Comparison of ENCODE assay signal across 12 cellular contexts in genomic region chr5:150490754-150491153, GRCh38. TPM values are rescaled to one million over a fixed set of nuclear protein-coding genes. Genes with fewer than 3 reads are reported as not detected.
A peak's percentile ranks its signal among the peaks of the same experiment; 100 is the strongest.
DNase-seq lines count a peak whose midpoint lies in the region; ATAC-seq, FAIRE-seq and TF ChIP-seq lines count a peak whose summit lies in the region.
"Had no signal": no experiment of that assay in that cellular context is flagged by ENCODE, and none has a peak within 500 bp of the region (broad histone marks: within the 10 kb centered on the region; RNA-seq: fewer than 3 reads in every experiment).

No MANE protein-coding gene starts in this region.

- H3K27ac ChIP-seq in H1 (ENCODE audit: low read depth, low read length), result no peak overlapping the region
- no peak overlapping the region for H3K27ac ChIP-seq in SJCRH30
- H3K27ac ChIP-seq in CD4-positive, alpha-beta T cell (ENCODE audit: low read depth, low read length), result no peak overlapping the region
- H3K27ac ChIP-seq: SJSA1 had no signal

- DNase-seq in AG10803 (ENCODE audit: low read depth), result no peak
- DNase-seq in MG63, result peak; percentile 57
- DNase-seq in H1 (ENCODE audit: low read depth in 1 of 2, low spot score in 2 of 2), result no peak
- peak; percentile 22 for DNase-seq in pons (ENCODE audit: low spot score)
- DNase-seq in SJCRH30, result no peak
- no peak for DNase-seq in stimulated activated naive CD8-positive, alpha-beta T cell treated with anti-CD3 and anti-CD28 coated beads, Interleukin-15, Interleukin-2, amounts not matched to agents 100 U/mL and 50 U/mL, for 24 hours
- DNase-seq in CD4-positive, alpha-beta T cell, result no peak
- no peak for DNase-seq in activated CD4-positive, CD25-positive, alpha-beta regulatory T cell treated with anti-CD3 and anti-CD28 coated beads, Interleukin-2, amount 50 U/mL, for 72 hours
- DNase-seq: CD8-positive, alpha-beta memory T cell; NCI-H187 treated with DMSO at 0.1 percent for 48 hours had no signal

- no peak overlapping the region for H4K91ac ChIP-seq in H1 (replicated peaks; ENCODE audit: insufficient read length, low read length)

- H3K56ac ChIP-seq in H1 (replicated peaks; ENCODE audit: insufficient read length, low read depth, low read length), result no peak overlapping the region

- TF ChIP-seq CTCF in AG10803 (conservative IDR thresholded peaks at IDR 0.05; ENCODE audit: low read length) (no peak), H1 (IDR thresholded peaks at IDR 0.05; ENCODE audit: control extremely low read depth in 1 of 3, insufficient read depth in 1 of 3, low read depth in 1 of 3, low read length in 3 of 3) (no peak)
- no peak for TF ChIP-seq CTCF in CD4-positive, alpha-beta T cell (IDR thresholded peaks at IDR 0.05)

- TF ChIP-seq POLR2A in H1 (IDR thresholded peaks at IDR 0.05; ENCODE audit: control extremely low read depth in 1 of 2, low read depth in 2 of 2, low read length in 2 of 2), result no peak

- H4K20me1 ChIP-seq in H1 (replicated peaks in 1 of 2; ENCODE audit: control insufficient read depth in 1 of 2, insufficient read depth in 2 of 2, low read length in 2 of 2), result peaks cover 10 to 27% of the 10 kb centered on the region in 2 experiments

- H4K5ac ChIP-seq in H1 (ENCODE audit: insufficient read length, low read depth, low read length), result no peak overlapping the region

- peaks cover 77% of the 10 kb centered on the region for H3K36me3 ChIP-seq in MG63
- peaks cover 0 to 4% (median 0%) of the 10 kb centered on the region in 4 experiments; a peak in 1 of 8 replicates for H3K36me3 ChIP-seq in H1 (ENCODE audit: control insufficient read depth in 2 of 4, insufficient read depth in 4 of 4, low read length in 3 of 4)
- peaks cover 5% of the 10 kb centered on the region for H3K36me3 ChIP-seq in SJCRH30

- peak overlapping the region; percentile 14 to 21; a peak in 1 of 4 replicates for H3K4me2 ChIP-seq in H1 (ENCODE audit: insufficient read depth in 1 of 2, low read depth in 2 of 2, low read length in 2 of 2)

- H3K18ac ChIP-seq in H1 (ENCODE audit: extremely low read depth, low read length), result no peak overlapping the region

- no peak overlapping the region for H2BK15ac ChIP-seq in H1 (ENCODE audit: low read length)

- peaks cover 21 to 39% (median 34%) of the 10 kb centered on the region in 4 experiments for H3K4me1 ChIP-seq in H1 (replicated peaks in 1 of 4; ENCODE audit: control insufficient read depth in 3 of 4, insufficient read depth in 4 of 4, low read length in 3 of 4)
- H3K4me1 ChIP-seq in SJCRH30, result peaks cover 15% of the 10 kb centered on the region; the same call in 1 of the 2 replicates

- ATAC-seq in stimulated activated naive CD8-positive, alpha-beta T cell treated with anti-CD3 and anti-CD28 coated beads, Interleukin-15, Interleukin-2, amounts not matched to agents 100 U/mL and 50 U/mL, for 24 hours, result no peak
- no peak for ATAC-seq in CD4-positive, alpha-beta T cell (ENCODE audit: poor library complexity)

- H3K27me3 Mint-ChIP-seq in CD4-positive, alpha-beta T cell, result peaks cover 15% of the 10 kb centered on the region

- H3K14ac ChIP-seq in H1 (ENCODE audit: insufficient read length), result no peak overlapping the region

- H2BK20ac ChIP-seq in H1 (ENCODE audit: low read length), result no peak overlapping the region

- WGBS in H1 (ENCODE audit: extremely low coverage in 1 of 2, insufficient coverage in 1 of 2, insufficient read length in 1 of 2, insufficient replicate concordance in 2 of 2, low coverage in 1 of 2, low lambda C conversion rate in 2 of 2, missing lambda C conversion rate in 1 of 2), 2 experiments, result 32% methylated on average over 1 of the region's 1 CpG; no CpG with 5 or more reads in 1 of the 2 experiments

- H3K36me3 Mint-ChIP-seq in CD4-positive, alpha-beta T cell (ENCODE audit: low read depth), result no peaks in the 10 kb centered on the region
- H3K36me3 Mint-ChIP-seq: CD8-positive, alpha-beta memory T cell had no signal

- CTCF ChIA-PET in H1 (lab: Charles Lee; ENCODE audit: partially characterized antibody), result interaction anchor here (0.8 to 32.0 kb wide), 14 partner anchors 2 to 89 kb away, joined by 3 to 571 read pairs (median 8); partner anchors contain the start of gene NDST1
- CTCF ChIA-PET in CD4-positive, alpha-beta T cell (lab: Charles Lee), result no interaction called here

- no peak overlapping the region for H2AFZ ChIP-seq in H1 (ENCODE audit: low read length)

- no peak for TF ChIP-seq RAD21 in H1 (IDR thresholded peaks at IDR 0.05 in 1 of 2, conservative IDR thresholded peaks at IDR 0.05 in 1 of 2; ENCODE audit: low read depth in 2 of 2, low read length in 2 of 2)

- H2AK5ac ChIP-seq in H1 (ENCODE audit: low read depth, low read length), result 0 out of 2 replicates have a peak overlapping the region, but pooled peaks have one; percentile 4

- peaks cover 30% of the 10 kb centered on the region for H3K79me1 ChIP-seq in H1 (ENCODE audit: low read depth, low read length)

- no peak overlapping the region for H3K23ac ChIP-seq in H1 (ENCODE audit: insufficient read length)

- H2BK120ac ChIP-seq in H1 (replicated peaks; ENCODE audit: low read depth, low read length), result no peak overlapping the region

- H3K4me1 Mint-ChIP-seq in CD4-positive, alpha-beta T cell (ENCODE audit: low read depth), result peaks cover 6% of the 10 kb centered on the region

- H3K23me2 ChIP-seq in H1 (ENCODE audit: low read depth, low read length), result no peaks in the 10 kb centered on the region; the same call in 1 of the 2 replicates

- H3K79me2 ChIP-seq in H1 (ENCODE audit: control insufficient read depth in 1 of 2, insufficient read depth in 2 of 2, low read length in 2 of 2), result peaks cover 24 to 74% of the 10 kb centered on the region in 2 experiments

- no peak overlapping the region; a peak in 1 of 7 replicates for H3K9ac ChIP-seq in H1 (replicated peaks in 1 of 4; ENCODE audit: extremely low read depth in 1 of 4, low read depth in 3 of 4, low read length in 3 of 4)

- FAIRE-seq in H1 (lab: Jason Lieb, UNC), result no peak
- FAIRE-seq: colon had no signal

- H3K9me3 Mint-ChIP-seq in CD4-positive, alpha-beta T cell, result no peaks in the 10 kb centered on the region
- H3K9me3 Mint-ChIP-seq: CD8-positive, alpha-beta memory T cell had no signal

- no peak overlapping the region for H3K4ac ChIP-seq in H1 (replicated peaks; ENCODE audit: insufficient read length, low read depth, low read length)

- H4K8ac ChIP-seq in H1 (ENCODE audit: extremely low read depth, insufficient read depth, low read length), result no peak overlapping the region

- TF ChIP-seq EP300 in H1 (IDR thresholded peaks at IDR 0.05; ENCODE audit: borderline replicate concordance in 1 of 2, low read depth in 2 of 2, low read length in 2 of 2), result no peak

- intact Hi-C loops in CD4-positive, alpha-beta T cell (cut with DNase I, micrococcal nuclease), result no loop called here

- H3K4me3 ChIP-seq in AG10803 (ENCODE audit: low read length) (peak overlapping the region; percentile 26), MG63 (no peak overlapping the region), H1 (ENCODE audit: extremely low read depth in 1 of 4, insufficient read depth in 2 of 4, low read depth in 3 of 4, low read length in 4 of 4) (no peak overlapping the region), SJCRH30 (no peak overlapping the region)
- H3K4me3 ChIP-seq: SJSA1 had no signal

- no peak overlapping the region for H3K27ac Mint-ChIP-seq in CD4-positive, alpha-beta T cell

- H3K9me3 ChIP-seq in MG63, result no peaks in the 10 kb centered on the region; the same call in 1 of the 2 replicates
- H3K9me3 ChIP-seq in H1 (ENCODE audit: insufficient read depth in 2 of 2, low read depth in 1 of 2, low read length in 1 of 2), result no peaks in the 10 kb centered on the region
- no peaks in the 10 kb centered on the region for H3K9me3 ChIP-seq in SJCRH30 (replicated peaks)
- H3K9me3 ChIP-seq in CD4-positive, alpha-beta T cell (ENCODE audit: control insufficient read depth, low read length), result no peaks in the 10 kb centered on the region
- H3K9me3 ChIP-seq: SJSA1 had no signal

- 0 out of 2 replicates have a peak overlapping the region, but pooled peaks have one; percentile 52 for H2BK5ac ChIP-seq in H1 (ENCODE audit: low read depth, low read length)

- POLR2A ChIA-PET in H1 (lab: Charles Lee; ENCODE audit: partially characterized antibody), result interaction anchor here (0.8 to 12.0 kb wide), 10 partner anchors 7 to 93 kb away, joined by 3 to 122 read pairs (median 8); partner anchors contain the start of genes NDST1 and RPS14
- POLR2A ChIA-PET in CD4-positive, alpha-beta T cell (lab: Charles Lee), result interaction anchor here (1.0 kb wide), 1 partner anchor 11 kb away, joined by 3 read pairs; no protein-coding TSS in a partner anchor

- no peaks in the 10 kb centered on the region for H3K27me3 ChIP-seq in MG63
- H3K27me3 ChIP-seq in H1 (replicated peaks in 1 of 4; ENCODE audit: control insufficient read depth in 3 of 4, extremely low read depth in 1 of 4, insufficient read depth in 3 of 4, low read length in 3 of 4), result no peaks in the 10 kb centered on the region
- no peaks in the 10 kb centered on the region for H3K27me3 ChIP-seq in SJCRH30
- H3K27me3 ChIP-seq in CD4-positive, alpha-beta T cell (ENCODE audit: control insufficient read depth, insufficient read depth, low read length), result no peaks in the 10 kb centered on the region
- H3K27me3 ChIP-seq: SJSA1 had no signal

- no peak overlapping the region for H2BK12ac ChIP-seq in H1 (ENCODE audit: low read depth, low read length)

- H3K4me3 Mint-ChIP-seq in CD4-positive, alpha-beta T cell, result no peak overlapping the region

RNA-seq across cellular contexts. Expression of gene NDST1, which starts 17.2 kb away (rescaled TPM):
- total RNA-seq in MG63 (2014; rRNA removed; shearing (Covaris generic); ENCODE audit: low replicate concordance), result 101 and 142 TPM in 2 replicates
- total RNA-seq in H1 (2021; fragmentation: NEBNext Ultra II Directional; extraction: Animal tissue kit (Norgen Biotek cat#: 25700)), result 70.1 and 72.0 TPM in 2 replicates
- polyA plus RNA-seq in H1 (2011; rRNA removed), result 27.0 and 37.7 TPM in 2 replicates
- polyA plus RNA-seq in H1 (2011; cell fraction: cytosol; rRNA removed), result 21.2 TPM
- 50.8 TPM for polyA plus RNA-seq in H1 (2011; cell fraction: nucleus; rRNA removed)
- polyA plus RNA-seq in H1 (2012, experiment 1 of 2), result 28.7 to 34.5 TPM (median 31.7 TPM) in 4 replicates
- polyA plus RNA-seq in H1 (2012, experiment 2 of 2), result 30.3 TPM
- 30.1 TPM for polyA plus RNA-seq in H1 (2013, experiment 1 of 2)
- polyA plus RNA-seq in H1 (2013, experiment 2 of 2), result 32.9 TPM
- polyA minus RNA-seq in H1 (2011; rRNA and poly(A)+ RNA removed), result 41.4 and 47.8 TPM in 2 replicates
- 32.1 TPM for polyA minus RNA-seq in H1 (2011; cell fraction: cytosol; rRNA and poly(A)+ RNA removed)
- polyA minus RNA-seq in H1 (2011; cell fraction: nucleus; rRNA and poly(A)+ RNA removed), result 37.9 TPM
- 30.0 and 31.4 TPM in 2 replicates for total RNA-seq in SJCRH30 (2014; rRNA removed; shearing (Covaris generic))
- total RNA-seq in CD4-positive, alpha-beta T cell, result 1 to 10 TPM; 1.1 to 1.6 TPM

RNA-seq across cellular contexts. Expression of gene RPS14, which starts 41.2 kb away (rescaled TPM):
- total RNA-seq in MG63 (2014; rRNA removed; shearing (Covaris generic); ENCODE audit: low replicate concordance), result 6,735 and 8,677 TPM in 2 replicates
- 2,548 and 2,599 TPM in 2 replicates for total RNA-seq in H1 (2021; fragmentation: NEBNext Ultra II Directional; extraction: Animal tissue kit (Norgen Biotek cat#: 25700))
- 5,579 and 6,423 TPM in 2 replicates for polyA plus RNA-seq in H1 (2011; rRNA removed)
- polyA plus RNA-seq in H1 (2011; cell fraction: cytosol; rRNA removed), result 6,153 TPM
- 2,076 TPM for polyA plus RNA-seq in H1 (2011; cell fraction: nucleus; rRNA removed)
- 3,315 to 4,827 TPM (median 4,072 TPM) in 4 replicates for polyA plus RNA-seq in H1 (2012, experiment 1 of 2)
- polyA plus RNA-seq in H1 (2012, experiment 2 of 2), result 7,349 TPM
- 3,849 TPM for polyA plus RNA-seq in H1 (2013, experiment 1 of 2)
- polyA plus RNA-seq in H1 (2013, experiment 2 of 2), result 4,074 TPM
- polyA minus RNA-seq in H1 (2011; rRNA and poly(A)+ RNA removed), result 913 and 940 TPM in 2 replicates
- polyA minus RNA-seq in H1 (2011; cell fraction: cytosol; rRNA and poly(A)+ RNA removed), result 455 TPM
- 375 TPM for polyA minus RNA-seq in H1 (2011; cell fraction: nucleus; rRNA and poly(A)+ RNA removed)
- 3,118 and 3,506 TPM in 2 replicates for total RNA-seq in SJCRH30 (2014; rRNA removed; shearing (Covaris generic))
- 1,000 to 10,000 TPM; 5,224 to 5,317 TPM for total RNA-seq in CD4-positive, alpha-beta T cell

Comparison
In these comparisons a context has a peak if more than half of its experiments do, and no peak if none do; other contexts are left out.
1. DNase-seq: peak in MG63 (single experiment) and pons (single experiment); none in AG10803 (single experiment), H1 (0 of 2), SJCRH30 (0 of 2), stimulated activated naive CD8-positive, alpha-beta T cell treated with anti-CD3 and anti-CD28 coated beads, Interleukin-15, Interleukin-2, amounts not matched to agents 100 U/mL and 50 U/mL, for 24 hours (single experiment), CD4-positive, alpha-beta T cell (0 of 10) and activated CD4-positive, CD25-positive, alpha-beta regulatory T cell treated with anti-CD3 and anti-CD28 coated beads, Interleukin-2, amount 50 U/mL, for 72 hours (single experiment).
2. RNA of gene NDST1, which starts 17.2 kb away (total RNA-seq): 101 to 142 TPM in MG63, 70.1 to 72.0 TPM in H1 and 30.0 to 31.4 TPM in SJCRH30; 1.1 to 1.6 TPM in CD4-positive, alpha-beta T cell; every median in the first group is over 10 times any median in the second.